1 cellular context compared by ENCODE assay signal in the genomic region with DNA sequence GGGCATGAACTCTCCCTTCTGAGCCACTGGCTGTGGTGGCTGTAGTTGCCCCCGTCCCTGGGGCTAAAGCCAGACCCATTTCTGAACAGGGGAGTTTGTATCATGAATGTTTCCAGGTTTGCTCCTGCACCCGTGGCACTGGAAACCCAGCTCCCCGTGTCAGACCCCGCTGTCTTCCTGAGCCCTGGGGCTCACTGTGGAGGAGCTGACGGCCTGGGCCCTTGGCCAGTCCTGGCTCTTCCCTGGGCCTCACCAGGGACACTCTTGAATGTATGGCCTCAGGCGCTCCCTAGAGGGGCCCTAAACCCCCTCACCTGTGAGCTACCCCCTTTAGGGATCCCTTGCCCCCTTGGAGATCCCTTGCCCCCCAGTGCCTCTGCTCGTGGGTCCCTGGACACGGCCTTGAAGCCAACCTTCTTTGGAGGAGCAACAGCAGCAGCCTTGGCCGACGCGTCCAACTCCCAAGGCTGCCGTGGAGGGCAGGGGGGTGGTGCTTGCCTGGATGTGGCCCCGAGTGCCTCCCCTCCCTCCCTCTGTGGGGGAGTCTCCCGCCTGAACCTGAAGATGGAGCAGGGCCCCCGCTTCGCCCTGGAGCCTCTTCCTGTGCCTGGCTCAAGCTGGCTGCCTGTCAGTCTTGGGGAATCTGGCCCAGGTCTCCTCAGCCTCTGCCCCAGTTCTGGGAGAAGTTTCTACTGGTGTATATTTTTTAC.
TF ChIP-seq lines count a peak whose summit lies in the region.

No MANE protein-coding gene starts in this region.

TF ChIP-seq in GM23338, 12 proteins besides CTCF, POLR2A, EP300 and RAD21 (continued from another document):
- TF ChIP-seq REST (IDR thresholded peaks at IDR 0.05; ENCODE audit: unreplicated experiment): no peak
